Comparison of ENCODE assay signal across 9 cellular contexts in the genomic region with DNA sequence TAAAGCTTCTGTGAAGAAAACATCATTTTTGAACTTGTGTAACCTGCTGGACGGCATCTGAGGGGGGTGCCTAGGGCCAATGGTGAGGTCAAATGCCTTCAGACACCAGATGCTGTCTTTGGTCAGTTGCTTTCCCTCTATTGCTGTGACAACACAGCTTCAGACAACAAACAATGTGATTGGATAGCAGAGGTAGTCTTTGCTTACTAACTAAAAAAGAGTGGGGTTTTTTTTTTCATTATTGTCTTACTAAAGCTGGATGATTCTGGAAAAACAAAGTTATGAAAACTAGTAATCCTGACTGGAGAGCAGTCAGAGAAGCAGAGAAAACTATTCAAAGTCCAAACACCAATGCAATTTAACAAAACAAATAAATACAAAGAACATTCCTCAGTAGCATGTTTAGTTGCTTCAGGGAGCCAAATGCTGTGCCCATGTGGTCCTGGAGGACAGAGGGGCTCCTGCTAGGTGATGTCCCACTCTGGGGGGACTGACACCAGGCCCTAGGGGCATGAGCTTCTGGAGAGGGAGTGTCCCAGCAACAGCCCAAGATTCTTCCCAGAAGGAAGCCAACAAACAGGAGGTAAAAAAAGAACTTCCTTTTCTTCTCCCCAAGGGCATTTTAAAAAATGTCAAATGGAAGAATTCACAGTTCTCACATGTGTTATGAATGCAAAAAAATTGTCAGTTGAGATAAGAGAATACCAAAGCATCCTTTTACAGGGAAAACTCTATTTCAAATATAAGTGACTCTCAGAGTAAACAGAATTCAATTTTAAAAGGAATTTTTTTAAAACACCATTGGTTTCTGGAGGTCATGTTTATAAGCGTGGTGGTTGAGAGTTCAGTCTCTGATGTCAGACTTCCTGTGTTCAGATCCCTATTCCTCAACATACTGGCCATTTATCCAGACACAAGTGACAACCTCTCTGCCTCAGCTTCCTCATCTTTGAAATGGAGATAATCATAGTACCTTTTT.
A peak's percentile ranks its signal among the peaks of the same experiment; 100 is the strongest.
DNase-seq lines count a peak whose midpoint lies in the region; TF ChIP-seq lines count a peak whose summit lies in the region.
"Had no signal": no experiment of that assay in that cellular context is flagged by ENCODE, and none has a peak within 500 bp of the region (broad histone marks: within the 10 kb centered on the region; RNA-seq: fewer than 3 reads in every experiment).

No MANE protein-coding gene starts in this region.

- H3K27ac Mint-ChIP-seq in osteocyte (ENCODE audit: unreplicated experiment), result peak overlapping the region; percentile 96

- no peaks in the 10 kb centered on the region for H3K36me3 Mint-ChIP-seq in osteocyte (ENCODE audit: unreplicated experiment)

- H3K27me3 ChIP-seq in BJ (ENCODE audit: control insufficient read depth, insufficient read depth, low read length) (no peaks in the 10 kb centered on the region), Peyer's patch (no peaks in the 10 kb centered on the region), WERI-Rb-1 (ENCODE audit: insufficient read depth, low read depth, severe bottlenecking) (no peaks in the 10 kb centered on the region)
- H3K27me3 ChIP-seq: hepatocyte had no signal

- intact Hi-C loops in OCI-LY7 (cut with micrococcal nuclease; ENCODE audit: unreplicated experiment), result no loop called here

- H3K4me1 ChIP-seq in Peyer's patch (no peaks in the 10 kb centered on the region), OCI-LY7 (ENCODE audit: insufficient read depth, low read length, poor library complexity, severe bottlenecking) (no peaks in the 10 kb centered on the region)

- H4K20me1 ChIP-seq in OCI-LY7 (ENCODE audit: insufficient read depth, low read length), result no peaks in the 10 kb centered on the region

- H3K79me2 ChIP-seq in OCI-LY7 (ENCODE audit: insufficient read depth, low read depth, low read length), result no peaks in the 10 kb centered on the region
- H3K79me2 ChIP-seq: hepatocyte had no signal

- no peak overlapping the region for H3K4me3 ChIP-seq in BJ (ENCODE audit: low read depth, low read length)
- H3K4me3 ChIP-seq in Peyer's patch, result no peak overlapping the region
- H3K4me3 ChIP-seq in OCI-LY7 (ENCODE audit: low read depth, low read length, poor library complexity, severe bottlenecking), result no peak overlapping the region
- no peak overlapping the region for H3K4me3 ChIP-seq in WERI-Rb-1 (ENCODE audit: low read depth, low read length)
- H3K4me3 ChIP-seq: hepatocyte had no signal

- H3K9me2 ChIP-seq in OCI-LY7 (ENCODE audit: insufficient read depth, low read length), result no peaks in the 10 kb centered on the region

- TF ChIP-seq CTCF in BJ (IDR thresholded peaks at IDR 0.05; ENCODE audit: insufficient read depth, low read depth, low read length) (no peak), Peyer's patch (IDR thresholded peaks at IDR 0.05) (no peak), osteocyte (IDR thresholded peaks at IDR 0.05) (no peak), OCI-LY7 (conservative IDR thresholded peaks at IDR 0.05; ENCODE audit: low read length) (no peak), WERI-Rb-1 (IDR thresholded peaks at IDR 0.05; ENCODE audit: low read depth, low read length) (no peak)

- no peak overlapping the region for H3K4me2 ChIP-seq in OCI-LY7 (ENCODE audit: low read length)
- H3K4me2 ChIP-seq: hepatocyte had no signal

- H3K9me3 ChIP-seq in Peyer's patch, result no peaks in the 10 kb centered on the region
- H3K9me3 ChIP-seq in OCI-LY7 (ENCODE audit: low read length), result no peaks in the 10 kb centered on the region
- no peaks in the 10 kb centered on the region for H3K9me3 ChIP-seq in WERI-Rb-1 (ENCODE audit: severe bottlenecking)

- TF ChIP-seq POLR2A in Peyer's patch (IDR thresholded peaks at IDR 0.05), result no peak

- no peaks in the 10 kb centered on the region for H3K27me3 Mint-ChIP-seq in osteocyte (ENCODE audit: unreplicated experiment)

- POLR2A ChIA-PET in BJ (lab: Charles Lee) (interaction anchor here (0.6 kb wide), 1 partner anchor 249 kb away, joined by 3 read pairs; no protein-coding TSS in a partner anchor), OCI-LY7 (lab: Charles Lee) (interaction anchor here (0.5 to 1.3 kb wide), 2 partner anchors 21 to 298 kb away, joined by 3 to 5 read pairs; no protein-coding TSS in a partner anchor)

- DNase-seq in BJ (ENCODE audit: low read depth) (peak; percentile 43), Peyer's patch (no peak), fibroblast of peridontal ligament (ENCODE audit: extremely low read depth) (peak; percentile 51), osteocyte (ENCODE audit: extremely low spot score, unreplicated experiment) (no peak), OCI-LY7 (ENCODE audit: low spot score) (no peak), NCI-H1694 (lab: John Stamatoyannopoulos, UW) (no peak), NCI-H510A (lab: John Stamatoyannopoulos, UW) (no peak), WERI-Rb-1 (no peak)

- BruUV-seq in OCI-LY7 (replicated peaks; lab: Mats Ljungman, UMichigan), result no TSS peak

- no peaks in the 10 kb centered on the region for H3K9me3 Mint-ChIP-seq in osteocyte (ENCODE audit: unreplicated experiment)

- CTCF ChIA-PET in BJ (lab: Yijun Ruan, JAX) (no interaction called here), OCI-LY7 (lab: Charles Lee; ENCODE audit: unreplicated experiment) (interaction anchor here (0.8 kb wide), 1 partner anchor 61 kb away, joined by 3 read pairs; no protein-coding TSS in a partner anchor)

- H3K27ac ChIP-seq in Peyer's patch, result peak overlapping the region in 3 of 4 donors; percentile 13 to 54 (median 27)
- H3K27ac ChIP-seq in OCI-LY7 (ENCODE audit: low read depth, low read length, poor library complexity, severe bottlenecking), result no peak overlapping the region
- H3K27ac ChIP-seq in WERI-Rb-1, result no peak overlapping the region
- H3K27ac ChIP-seq: hepatocyte had no signal

- peaks cover 28% of the 10 kb centered on the region for H3K4me1 Mint-ChIP-seq in osteocyte (ENCODE audit: unreplicated experiment)

- H3K4me3 Mint-ChIP-seq in osteocyte (ENCODE audit: unreplicated experiment), result no peak overlapping the region

- no peaks in the 10 kb centered on the region for H3K36me3 ChIP-seq in BJ (ENCODE audit: control insufficient read depth, insufficient read depth, low read length)
- H3K36me3 ChIP-seq in Peyer's patch, result no peaks in the 10 kb centered on the region
- H3K36me3 ChIP-seq in OCI-LY7 (ENCODE audit: insufficient read depth, low read length), result peaks cover 22% of the 10 kb centered on the region; the same call in 1 of the 2 replicates
- no peaks in the 10 kb centered on the region for H3K36me3 ChIP-seq in WERI-Rb-1

- H2AFZ ChIP-seq in OCI-LY7 (ENCODE audit: low read length), result no peak overlapping the region
- H2AFZ ChIP-seq: hepatocyte had no signal

Comparison
In these comparisons a context has a peak if more than half of its experiments do, and no peak if none do; other contexts are left out.
1. DNase-seq: peak in BJ (single experiment) and fibroblast of peridontal ligament (single experiment); none in Peyer's patch (0 of 3), osteocyte (single experiment), OCI-LY7 (single experiment), NCI-H1694 (single experiment), NCI-H510A (single experiment) and WERI-Rb-1 (single experiment).
2. H3K27ac ChIP-seq: peak in Peyer's patch (3 of 4); none in OCI-LY7 (single experiment) and WERI-Rb-1 (single experiment).